Comparison of ENCODE assay signal across 10 cellular contexts in genomic region chr3:179666436-179667035, GRCh38. TPM values are rescaled to one million over a fixed set of nuclear protein-coding genes. Genes with fewer than 3 reads are reported as not detected.
DNase-seq lines count a peak whose midpoint lies in the region; ATAC-seq, FAIRE-seq and TF ChIP-seq lines count a peak whose summit lies in the region.
"Had no signal": no experiment of that assay in that cellular context is flagged by ENCODE, and none has a peak within 500 bp of the region (broad histone marks: within the 10 kb centered on the region; RNA-seq: fewer than 3 reads in every experiment).

No MANE protein-coding gene starts in this region.

- intact Hi-C loops in testis (cut with DNase I; ENCODE audit: low total_unique reads), result no loop called here

- H4K20me1 ChIP-seq in astrocyte (ENCODE audit: insufficient read depth, low read length), result peaks cover 75% of the 10 kb centered on the region

- H3K36me3 Mint-ChIP-seq in astrocyte (ENCODE audit: low read depth, unreplicated experiment), result no peaks in the 10 kb centered on the region
- H3K36me3 Mint-ChIP-seq: natural killer cell had no signal

- H2AFZ ChIP-seq in astrocyte (ENCODE audit: low read depth, low read length), result no peak overlapping the region

- FAIRE-seq in astrocyte (lab: Jason Lieb, UNC), result no peak

- no peak overlapping the region for H3K4me3 ChIP-seq in astrocyte (ENCODE audit: insufficient read depth, low read depth, low read length)
- H3K4me3 ChIP-seq in testis, result no peak overlapping the region
- H3K4me3 ChIP-seq: esophagus squamous epithelium had no signal

- H3K4me3 Mint-ChIP-seq in astrocyte (ENCODE audit: unreplicated experiment), result no peak overlapping the region
- H3K4me3 Mint-ChIP-seq: natural killer cell; T-helper 2 cell treated with Interferon-gamma antibody and Interleukin-4, amounts not matched to agents 5 μg/mL and 100 μg/mL, for 36 hours had no signal

- no peak overlapping the region for H3K9ac ChIP-seq in astrocyte (ENCODE audit: low read length)

- H3K27ac ChIP-seq in astrocyte (ENCODE audit: low read depth, low read length) (no peak overlapping the region), testis (peak overlapping the region in 1 of 2 donors; percentile 56)
- H3K27ac ChIP-seq: esophagus squamous epithelium had no signal

- WGBS in testis, 2 donors, result 34 to 50% methylated on average over 6 to 8 of the region's 8 CpGs

- no peak for ATAC-seq in HG03354 (IDR thresholded peaks at IDR 0.05; ENCODE audit: poor library complexity, severe bottlenecking, unreplicated experiment)
- ATAC-seq: natural killer cell had no signal

- H3K9me3 Mint-ChIP-seq in astrocyte (ENCODE audit: unreplicated experiment), result no peaks in the 10 kb centered on the region
- H3K9me3 Mint-ChIP-seq: natural killer cell; T-helper 2 cell treated with Interferon-gamma antibody and Interleukin-4, amounts not matched to agents 5 μg/mL and 100 μg/mL, for 36 hours had no signal

- no peaks in the 10 kb centered on the region for H3K27me3 ChIP-seq in astrocyte (ENCODE audit: insufficient read depth, low read length)
- H3K27me3 ChIP-seq in testis, result no peaks in the 10 kb centered on the region
- H3K27me3 ChIP-seq: esophagus squamous epithelium had no signal

- TF ChIP-seq CTCF in astrocyte (IDR thresholded peaks at IDR 0.05; ENCODE audit: insufficient read depth, low read depth, low read length), result no peak
- TF ChIP-seq CTCF in testis (IDR thresholded peaks at IDR 0.05), result no peak

- no peak for TF ChIP-seq POLR2A in testis (IDR thresholded peaks at IDR 0.05)

- no peaks in the 10 kb centered on the region for H3K27me3 Mint-ChIP-seq in astrocyte (ENCODE audit: low read depth, unreplicated experiment)

- peaks cover 96% of the 10 kb centered on the region for H3K79me2 ChIP-seq in astrocyte (ENCODE audit: insufficient read depth, low read length)

- H3K9me3 ChIP-seq in astrocyte (ENCODE audit: insufficient read depth, low read depth, low read length), result no peaks in the 10 kb centered on the region
- no peaks in the 10 kb centered on the region for H3K9me3 ChIP-seq in testis
- H3K9me3 ChIP-seq: esophagus squamous epithelium had no signal

- no peak overlapping the region for H3K27ac Mint-ChIP-seq in astrocyte (ENCODE audit: unreplicated experiment)
- H3K27ac Mint-ChIP-seq: natural killer cell; T-helper 2 cell treated with Interferon-gamma antibody and Interleukin-4, amounts not matched to agents 5 μg/mL and 100 μg/mL, for 36 hours had no signal

- peaks cover 8% of the 10 kb centered on the region for H3K4me1 Mint-ChIP-seq in astrocyte (ENCODE audit: low read depth, unreplicated experiment)

- H3K4me1 ChIP-seq in astrocyte (ENCODE audit: insufficient read depth, low read length) (peaks cover 3% of the 10 kb centered on the region), testis (peaks cover 45% of the 10 kb centered on the region)

- H3K4me2 ChIP-seq in astrocyte (ENCODE audit: low read length), result peak overlapping the region; percentile 37

- H3K36me3 ChIP-seq in astrocyte (ENCODE audit: insufficient read depth, low read length) (no peaks in the 10 kb centered on the region), testis (ENCODE audit: low read depth, missing control alignments) (no peaks in the 10 kb centered on the region)
- H3K36me3 ChIP-seq: esophagus squamous epithelium had no signal

- DNase-seq in NCI-H1694 (lab: John Stamatoyannopoulos, UW), result peak; percentile 40
- DNase-seq in astrocyte (ENCODE audit: low read depth), result peak; percentile 20
- peak in 34 of 51 donors; percentile 2 to 67 (median 32) for DNase-seq in hypothalamus (lab: John Stamatoyannopoulos, UW)
- DNase-seq in testis, result peak; percentile 78
- no peak for DNase-seq in mesenteric fat pad (ENCODE audit: low spot score)
- no peak for DNase-seq in activated gamma-delta T cell (lab: John Stamatoyannopoulos, UW)
- DNase-seq: esophagus squamous epithelium, natural killer cell had no signal

RNA-seq across cellular contexts. Expression of gene USP13, which starts 13.7 kb away (rescaled TPM):
- total RNA-seq in astrocyte (6.7 and 7.4 TPM in 2 replicates), testis (10 to 100 TPM; 42.0 to 50.3 TPM), mesenteric fat pad (9.8 TPM)
- 17.6 TPM for polyA plus RNA-seq in testis (ENCODE audit: insufficient read depth, low read depth, low replicate concordance)

Comparison
In these comparisons a context has a peak if more than half of its experiments do, and no peak if none do; other contexts are left out.
1. DNase-seq: peak in NCI-H1694 (single experiment), astrocyte (single experiment), hypothalamus (34 of 51) and testis (single experiment); none in mesenteric fat pad (single experiment) and activated gamma-delta T cell (single experiment).